In the genomic region with DNA sequence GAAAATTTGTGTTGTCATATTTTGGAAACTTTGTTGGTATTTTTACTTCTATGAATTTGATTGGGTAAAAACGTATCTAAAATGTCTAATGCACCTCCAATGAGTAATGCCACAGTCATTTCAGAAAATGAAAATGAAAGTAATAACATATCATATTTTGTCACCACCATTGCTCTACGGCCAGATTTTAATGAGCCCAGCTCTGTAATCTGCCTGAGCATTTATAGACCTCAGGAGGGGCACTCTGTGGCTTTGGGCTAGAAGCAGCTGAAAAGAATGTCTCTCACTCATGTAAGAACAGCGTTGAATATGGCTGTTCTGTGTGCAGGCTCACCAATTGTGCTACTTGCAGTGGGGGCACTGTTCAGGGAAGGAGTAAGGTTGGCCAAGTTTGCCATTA, we compare ENCODE assay signal across 9 cellular contexts. TPM values are rescaled to one million over a fixed set of nuclear protein-coding genes. Genes with fewer than 3 reads are reported as not detected.
DNase-seq lines count a peak whose midpoint lies in the region; ATAC-seq, FAIRE-seq and TF ChIP-seq lines count a peak whose summit lies in the region.
"Had no signal": no experiment of that assay in that cellular context is flagged by ENCODE, and none has a peak within 500 bp of the region (broad histone marks: within the 10 kb centered on the region; RNA-seq: fewer than 3 reads in every experiment).

No MANE protein-coding gene starts in this region.

- whole genome bisulfite sequencing in GM12878 (ENCODE audit: insufficient coverage, insufficient replicate concordance, low lambda C conversion rate, missing lambda C conversion rate) = 24% methylated on average over 3 of the region's 3 CpGs

- peak overlapping the region; percentile 74 for H2AFZ ChIP-seq in GM12878 (ENCODE audit: control insufficient read depth, low read depth, low read length)

- no peak overlapping the region for H3K27ac Mint-ChIP-seq in stimulated activated naive B cell treated with anti-CD40 and anti-IgM and Interleukin-4, amounts not matched to agents 10 μg/mL and 1 μg/mL and 100 μg/mL, for 72 hours

- H3K4me3 Mint-ChIP-seq in stimulated activated naive B cell treated with anti-CD40 and anti-IgM and Interleukin-4, amounts not matched to agents 10 μg/mL and 1 μg/mL and 100 μg/mL, for 72 hours = no peak overlapping the region

- H3K4me2 ChIP-seq in GM12878 (ENCODE audit: control insufficient read depth, insufficient read depth) = peak overlapping the region; percentile 53; the same call in 1 of the 2 replicates

- no TSS peak for BruUV-seq in GM12878 (replicated peaks; lab: Mats Ljungman, UMichigan)

- TF ChIP-seq POLR2A in GM12878 (IDR thresholded peaks at IDR 0.05; ENCODE audit: low read depth, low read length) = no peak

- DNase-seq in AG04450 (ENCODE audit: low read depth, low spot score) = no peak
- DNase-seq in GM12878 (ENCODE audit: low read depth, low spot score) = peak; percentile 26
- DNase-seq in stimulated activated naive B cell treated with anti-CD40 and anti-IgM and Interleukin-4, amounts not matched to agents 10 μg/mL and 1 μg/mL and 100 μg/mL, for 72 hours = no peak
- no peak for DNase-seq in 8988T
- DNase-seq in NCI-H446 treated with DMSO at 0.1 percent for 48 hours (lab: John Stamatoyannopoulos, UW) = no peak
- no peak for DNase-seq in islet precursor cell

- SMC1A ChIA-PET in GM12878 (lab: Charles Lee; ENCODE audit: uncharacterized antibody, unreplicated experiment) = interaction anchor here (1.2 kb wide), 1 partner anchor 11 kb away, joined by 4 read pairs; no protein-coding TSS in a partner anchor

- peak overlapping the region; percentile 42 for H3K4me3 ChIP-seq in AG04450 (ENCODE audit: low read depth, low read length)
- no peak overlapping the region for H3K4me3 ChIP-seq in GM12878

- peaks cover 3 to 4% of the 10 kb centered on the region in 2 donors for H3K9me3 Mint-ChIP-seq in stimulated activated naive B cell treated with anti-CD40 and anti-IgM and Interleukin-4, amounts not matched to agents 10 μg/mL and 1 μg/mL and 100 μg/mL, for 72 hours

- no peaks in the 10 kb centered on the region for H3K79me2 ChIP-seq in GM12878 (ENCODE audit: control insufficient read depth, insufficient read depth, low read length)

- no peak for FAIRE-seq in GM12878 (lab: Jason Lieb, UNC)

- H3K27me3 ChIP-seq in AG04450 (ENCODE audit: control insufficient read depth, insufficient read depth, low read length) (no peaks in the 10 kb centered on the region), GM12878 (replicated peaks in 1 of 2; ENCODE audit: control insufficient read depth in 2 of 2, insufficient read depth in 2 of 2, low read length in 1 of 2) (no peaks in the 10 kb centered on the region)

- H3K9ac ChIP-seq in GM12878 (ENCODE audit: control insufficient read depth, insufficient read depth, low read length) = no peak overlapping the region

- intact Hi-C loops in GM12878 (cut with micrococcal nuclease; ENCODE audit: unreplicated experiment) = no loop called here

- CTCF ChIA-PET in AG04450 (lab: Charles Lee) = no interaction called here
- CTCF ChIA-PET in GM12878 (lab: Yijun Ruan, JAX) = no interaction called here

- no peak for TF ChIP-seq RAD21 in GM12878 (IDR thresholded peaks at IDR 0.05; ENCODE audit: insufficient read depth, low read depth, low read length)

- no peak for TF ChIP-seq EP300 in GM12878 (IDR thresholded peaks at IDR 0.05; ENCODE audit: borderline replicate concordance in 1 of 2, control insufficient read depth in 1 of 2, low read depth in 2 of 2, low read length in 2 of 2)

- no peaks in the 10 kb centered on the region for H3K36me3 ChIP-seq in GM12878 (ENCODE audit: control insufficient read depth in 2 of 2, insufficient read depth in 2 of 2, low read length in 1 of 2)

- no peaks in the 10 kb centered on the region for H3K4me1 Mint-ChIP-seq in stimulated activated naive B cell treated with anti-CD40 and anti-IgM and Interleukin-4, amounts not matched to agents 10 μg/mL and 1 μg/mL and 100 μg/mL, for 72 hours

- no peaks in the 10 kb centered on the region for H3K27me3 Mint-ChIP-seq in stimulated activated naive B cell treated with anti-CD40 and anti-IgM and Interleukin-4, amounts not matched to agents 10 μg/mL and 1 μg/mL and 100 μg/mL, for 72 hours

- in situ Hi-C loops in GM12878 (cut with MboI) = no loop called here

- ATAC-seq in GM19043 (IDR thresholded peaks at IDR 0.05; ENCODE audit: low read depth, unreplicated experiment) = peak; percentile 59
- peak; percentile 65 for ATAC-seq in HG03457 (IDR thresholded peaks at IDR 0.05; ENCODE audit: unreplicated experiment)
- peak; percentile 96 for ATAC-seq in GM12878
- ATAC-seq in stimulated activated naive B cell treated with anti-CD40 and anti-IgM and Interleukin-4, amounts not matched to agents 10 μg/mL and 1 μg/mL and 100 μg/mL, for 72 hours (replicated peaks) = peak; percentile 27

- POLR2A ChIA-PET in AG04450 (lab: Yijun Ruan, JAX) (no interaction called here), GM12878 (lab: Charles Lee) (no interaction called here)

- RAD21 ChIA-PET in GM12878 (lab: Charles Lee; ENCODE audit: unreplicated experiment) = no interaction called here

- TF ChIP-seq CTCF in AG04450 (IDR thresholded peaks at IDR 0.05; ENCODE audit: low read depth, low read length) = no peak
- no peak for TF ChIP-seq CTCF in GM12878 (IDR thresholded peaks at IDR 0.05 in 2 of 3, conservative IDR thresholded peaks at IDR 0.05 in 1 of 3; ENCODE audit: control insufficient read depth in 2 of 3, extremely low read depth in 1 of 3, insufficient read depth in 1 of 3, low read depth in 3 of 3, low read length in 3 of 3)

- H3K27ac ChIP-seq in AG04450 (ENCODE audit: low read depth, low read length) = no peak overlapping the region
- no peak overlapping the region for H3K27ac ChIP-seq in GM12878 (ENCODE audit: control insufficient read depth, insufficient read depth)

- H3K36me3 Mint-ChIP-seq in stimulated activated naive B cell treated with anti-CD40 and anti-IgM and Interleukin-4, amounts not matched to agents 10 μg/mL and 1 μg/mL and 100 μg/mL, for 72 hours = no peaks in the 10 kb centered on the region

- H4K20me1 ChIP-seq in GM12878 (ENCODE audit: control insufficient read depth, insufficient read depth) = no peaks in the 10 kb centered on the region

- no peaks in the 10 kb centered on the region for H3K4me1 ChIP-seq in GM12878 (ENCODE audit: control insufficient read depth, insufficient read depth, low read length)

- H3K9me3 ChIP-seq in AG04450 (ENCODE audit: control insufficient read depth, insufficient read depth, low read length) (no peaks in the 10 kb centered on the region), GM12878 (replicated peaks; ENCODE audit: control insufficient read depth, insufficient read depth, low read length) (no peaks in the 10 kb centered on the region)

TF ChIP-seq in GM12878, 131 proteins besides CTCF, POLR2A, EP300 and RAD21 (continues in another document):
- TF ChIP-seq CHD2 (IDR thresholded peaks at IDR 0.05; ENCODE audit: borderline replicate concordance, low read depth, low read length) (no peak), JUNB (IDR thresholded peaks at IDR 0.05) (peak; percentile 76), NBN (IDR thresholded peaks at IDR 0.05) (no peak), ZBED1 (IDR thresholded peaks at IDR 0.05; ENCODE audit: borderline replicate concordance) (no peak), IRF4 (IDR thresholded peaks at IDR 0.05; ENCODE audit: low read depth, low read length) (0 out of 2 replicates have a peak, but pooled peaks have one; percentile 22), RBBP5 (conservative IDR thresholded peaks at IDR 0.05) (no peak)
- TF ChIP-seq, protein P1, sequence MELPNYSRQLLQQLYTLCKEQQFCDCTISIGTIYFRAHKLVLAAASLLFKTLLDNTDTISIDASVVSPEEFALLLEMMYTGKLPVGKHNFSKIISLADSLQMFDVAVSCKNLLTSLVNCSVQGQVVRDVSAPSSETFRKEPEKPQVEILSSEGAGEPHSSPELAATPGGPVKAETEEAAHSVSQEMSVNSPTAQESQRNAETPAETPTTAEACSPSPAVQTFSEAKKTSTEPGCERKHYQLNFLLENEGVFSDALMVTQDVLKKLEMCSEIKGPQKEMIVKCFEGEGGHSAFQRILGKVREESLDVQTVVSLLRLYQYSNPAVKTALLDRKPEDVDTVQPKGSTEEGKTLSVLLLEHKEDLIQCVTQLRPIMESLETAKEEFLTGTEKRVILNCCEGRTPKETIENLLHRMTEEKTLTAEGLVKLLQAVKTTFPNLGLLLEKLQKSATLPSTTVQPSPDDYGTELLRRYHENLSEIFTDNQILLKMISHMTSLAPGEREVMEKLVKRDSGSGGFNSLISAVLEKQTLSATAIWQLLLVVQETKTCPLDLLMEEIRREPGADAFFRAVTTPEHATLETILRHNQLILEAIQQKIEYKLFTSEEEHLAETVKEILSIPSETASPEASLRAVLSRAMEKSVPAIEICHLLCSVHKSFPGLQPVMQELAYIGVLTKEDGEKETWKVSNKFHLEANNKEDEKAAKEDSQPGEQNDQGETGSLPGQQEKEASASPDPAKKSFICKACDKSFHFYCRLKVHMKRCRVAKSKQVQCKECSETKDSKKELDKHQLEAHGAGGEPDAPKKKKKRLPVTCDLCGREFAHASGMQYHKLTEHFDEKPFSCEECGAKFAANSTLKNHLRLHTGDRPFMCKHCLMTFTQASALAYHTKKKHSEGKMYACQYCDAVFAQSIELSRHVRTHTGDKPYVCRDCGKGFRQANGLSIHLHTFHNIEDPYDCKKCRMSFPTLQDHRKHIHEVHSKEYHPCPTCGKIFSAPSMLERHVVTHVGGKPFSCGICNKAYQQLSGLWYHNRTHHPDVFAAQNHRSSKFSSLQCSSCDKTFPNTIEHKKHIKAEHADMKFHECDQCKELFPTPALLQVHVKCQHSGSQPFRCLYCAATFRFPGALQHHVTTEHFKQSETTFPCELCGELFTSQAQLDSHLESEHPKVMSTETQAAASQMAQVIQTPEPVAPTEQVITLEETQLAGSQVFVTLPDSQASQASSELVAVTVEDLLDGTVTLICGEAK (IDR thresholded peaks at IDR 0.05; ENCODE audit: borderline replicate concordance) = no peak

RNA-seq across cellular contexts. Expression of gene ABCA12, which starts 32.7 kb away (rescaled TPM):
- polyA plus RNA-seq in AG04450 (2011; rRNA removed) = 0.02 and 0.04 TPM in 2 replicates
- polyA minus RNA-seq in AG04450 (2011; rRNA and poly(A)+ RNA removed) = 0.05 and 0.09 TPM in 2 replicates
- total RNA-seq in GM12878 (2013; cell fraction: nucleolus; rRNA removed) = 0.71 and 0.86 TPM in 2 replicates
- total RNA-seq in GM12878 (2014; rRNA removed) = 6.3 and 7.2 TPM in 2 replicates
- 7.5 and 8.4 TPM in 2 replicates for total RNA-seq in GM12878 (2014; rRNA removed; fragmentation: Illumina TruSeq; extraction: Trizol)
- 9.8 and 12.1 TPM in 2 replicates for total RNA-seq in GM12878 (2021)
- 3.6 TPM for polyA plus RNA-seq in GM12878 (2011; ENCODE audit: low read depth)
- 1.5 and 1.8 TPM in 2 replicates for polyA plus RNA-seq in GM12878 (2011; rRNA removed)
- polyA plus RNA-seq in GM12878 (2011; cell fraction: cytosol; rRNA removed) = 0.85 and 1.1 TPM in 2 replicates
- polyA plus RNA-seq in GM12878 (2011; cell fraction: nucleus; rRNA removed) = 1.3 and 1.6 TPM in 2 replicates
- 3.8 and 8.4 TPM in 2 replicates for polyA plus RNA-seq in GM12878 (2012)
- 7.2 and 9.4 TPM in 2 replicates for polyA plus RNA-seq in GM12878 (2014; fragmentation: Illumina TruSeq; extraction: Trizol)
- polyA plus RNA-seq in GM12878 (2014; fragmentation: Nextera tagmentation; extraction: Ambion mirVana) = 1 to 10 TPM; 1.2 TPM
- polyA plus RNA-seq in GM12878 (2014; rRNA removed) = 3.6 and 4.8 TPM in 2 replicates
- 1 to 10 TPM; 5.7 to 7.8 TPM for polyA plus RNA-seq in GM12878 (2016; fragmentation: Nextera tagmentation; extraction: Ambion mirVana)
- polyA minus RNA-seq in GM12878 (2011; rRNA and poly(A)+ RNA removed) = 3.4 and 4.2 TPM in 2 replicates
- 1.1 and 1.3 TPM in 2 replicates for polyA minus RNA-seq in GM12878 (2011; cell fraction: cytosol; rRNA and poly(A)+ RNA removed)
- polyA minus RNA-seq in GM12878 (2011; cell fraction: nucleus; rRNA and poly(A)+ RNA removed) = 2.3 and 2.4 TPM in 2 replicates
- total RNA-seq: dermis microvascular lymphatic vessel endothelial cell had no signal

Comparison
In these comparisons a context has a peak if more than half of its experiments do, and no peak if none do; other contexts are left out.
1. ATAC-seq: peak in every context shown above with its lines; median percentile 96 in GM12878; 65 in HG03457; 59 in GM19043; 27 in stimulated activated naive B cell treated with anti-CD40 and anti-IgM and Interleukin-4, amounts not matched to agents 10 μg/mL and 1 μg/mL and 100 μg/mL, for 72 hours.